17 cellular contexts compared by ENCODE assay signal in the genomic region with DNA sequence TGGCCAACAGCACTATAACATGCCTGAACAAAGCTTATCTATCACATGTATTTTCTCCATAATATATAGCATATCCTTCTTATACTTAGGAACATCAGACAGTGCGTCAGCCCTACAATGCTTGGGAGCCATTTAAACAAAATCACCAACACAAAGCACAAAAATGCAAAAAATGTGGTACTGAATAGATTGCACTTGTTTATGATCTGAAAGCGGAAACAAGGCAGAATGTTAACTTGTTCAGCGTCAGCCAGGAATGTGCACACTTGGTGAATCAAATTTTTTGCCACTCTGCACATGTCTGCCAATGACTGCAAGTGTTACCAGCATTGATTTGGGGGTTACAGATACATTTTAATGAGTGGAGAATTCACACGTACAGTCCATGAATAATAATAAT.
"Had no signal": no experiment of that assay in that cellular context is flagged by ENCODE, and none has a peak within 500 bp of the region (broad histone marks: within the 10 kb centered on the region; RNA-seq: fewer than 3 reads in every experiment).

No MANE protein-coding gene starts in this region.

- H3K9me3 Mint-ChIP-seq: activated B cell treated with CpG ODN at 0.5 μM for 24 hours; activated CD4-positive, alpha-beta T cell treated with anti-CD3 and anti-CD28 coated beads, Interleukin-2, amount 10 ng/mL, durations not matched to agents 7 days and 5 days; activated naive CD4-positive, alpha-beta T cell treated with anti-CD3 and anti-CD28 coated beads, Interleukin-2, amount 50 U/mL, for 24 hours had no signal

- DNase-seq: activated B cell treated with CpG ODN at 0.5 μM for 24 hours; activated CD4-positive, alpha-beta T cell treated with anti-CD3 and anti-CD28 coated beads, Interleukin-2, amount 10 ng/mL, durations not matched to agents 7 days and 5 days; activated effector memory CD4-positive, alpha-beta T cell treated with Interleukin-2 at 50 U/mL for 16 hours; amniotic stem cell; effector CD8-positive, alpha-beta T cell; hippocampal formation; left cardiac atrium; lower lobe of right lung; naive thymus-derived CD4-positive, alpha-beta T cell; posterior cingulate gyrus; small intestine; T-helper 2 cell; tibial artery; uterus had no signal

- H3K4me3 ChIP-seq: breast epithelium, lower lobe of right lung, right atrium auricular region, tibial artery, uterus had no signal

- H3K4me1 Mint-ChIP-seq: activated B cell treated with CpG ODN at 0.5 μM for 24 hours had no signal

- H3K27ac Mint-ChIP-seq: activated B cell treated with CpG ODN at 0.5 μM for 24 hours; activated CD4-positive, alpha-beta T cell treated with anti-CD3 and anti-CD28 coated beads, Interleukin-2, amount 10 ng/mL, durations not matched to agents 7 days and 5 days had no signal

- H3K4me3 Mint-ChIP-seq: activated B cell treated with CpG ODN at 0.5 μM for 24 hours; activated CD4-positive, alpha-beta T cell treated with anti-CD3 and anti-CD28 coated beads, Interleukin-2, amount 10 ng/mL, durations not matched to agents 7 days and 5 days; activated naive CD4-positive, alpha-beta T cell treated with anti-CD3 and anti-CD28 coated beads, Interleukin-2, amount 50 U/mL, for 24 hours; naive thymus-derived CD4-positive, alpha-beta T cell had no signal

- ATAC-seq: left cardiac atrium; lower lobe of right lung; naive thymus-derived CD4-positive, alpha-beta T cell had no signal

- H3K27me3 Mint-ChIP-seq: activated B cell treated with CpG ODN at 0.5 μM for 24 hours; activated CD4-positive, alpha-beta T cell treated with anti-CD3 and anti-CD28 coated beads, Interleukin-2, amount 10 ng/mL, durations not matched to agents 7 days and 5 days; activated naive CD4-positive, alpha-beta T cell treated with anti-CD3 and anti-CD28 coated beads, Interleukin-2, amount 50 U/mL, for 24 hours; naive thymus-derived CD4-positive, alpha-beta T cell had no signal
